5 cellular contexts compared by ENCODE assay signal in the genomic region with DNA sequence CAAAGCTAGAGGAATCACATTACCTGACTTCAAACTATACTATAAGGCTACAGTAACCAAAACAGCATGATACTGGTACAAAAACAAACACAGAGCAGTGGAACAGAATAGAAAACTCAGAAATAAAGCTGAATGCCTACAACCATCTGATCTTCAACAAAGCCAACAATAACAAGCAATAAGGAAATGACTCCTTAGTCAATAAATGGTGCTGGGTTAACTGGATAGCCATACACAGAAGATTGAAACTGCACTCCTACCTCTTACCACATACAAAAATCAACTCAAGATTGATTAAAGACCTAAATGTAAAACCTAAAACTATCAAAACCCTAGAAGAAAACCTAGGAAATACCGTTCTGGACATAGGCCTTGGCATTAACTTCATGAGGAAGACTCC.
"Had no signal": no experiment of that assay in that cellular context is flagged by ENCODE, and none has a peak within 500 bp of the region (broad histone marks: within the 10 kb centered on the region; RNA-seq: fewer than 3 reads in every experiment).

No MANE protein-coding gene starts in this region.

- ATAC-seq: HepG2, K562 had no signal

- DNase-seq: IMR-90, KBM-7 had no signal

- H3K27ac ChIP-seq: HL-60 had no signal

- H3K4me3 ChIP-seq: K562 had no signal
